In genomic region chr12:8781326-8781725, GRCh38 we compare ENCODE assay signal across 13 cellular contexts. TPM values are rescaled to one million over a fixed set of nuclear protein-coding genes. Genes with fewer than 3 reads are reported as not detected.
"Had no signal": no experiment of that assay in that cellular context is flagged by ENCODE, and none has a peak within 500 bp of the region (broad histone marks: within the 10 kb centered on the region; RNA-seq: fewer than 3 reads in every experiment).

No MANE protein-coding gene starts in this region.

- H3K27me3 Mint-ChIP-seq: activated CD4-positive, alpha-beta T cell treated with anti-CD3 and anti-CD28 coated beads for 36 hours; central memory CD8-positive, alpha-beta T cell; natural killer cell treated with Interleukin-12 subunit alpha and Interleukin-12 subunit beta and Interleukin-15 and Interleukin-18, amount 100 ng/mL, for 72 hours; stimulated activated naive CD8-positive, alpha-beta T cell treated with anti-CD3 and anti-CD28 coated beads, Interleukin-15, Interleukin-2, amounts not matched to agents 100 ng/mL and 50 ng/mL, for 24 hours had no signal

- H3K4me3 Mint-ChIP-seq: activated CD4-positive, alpha-beta T cell treated with anti-CD3 and anti-CD28 coated beads for 36 hours; activated CD8-positive, alpha-beta T cell treated with anti-CD3 and anti-CD28 coated beads, Interleukin-2, amount 10 ng/mL, durations not matched to agents 7 days and 5 days; activated naive CD4-positive, alpha-beta T cell treated with anti-CD3 and anti-CD28 coated beads for 36 hours; activated T-helper 1 cell treated with anti-CD3 and anti-CD28 coated beads, Interleukin-12 subunit alpha, Interleukin-12 subunit beta, Interleukin-2, Interleukin-4 antibody, amounts not matched to agents 30 ng/mL and 10 ng/mL and 1 ng/mL, durations not matched to agents 14 hours and 24 hours and 36 hours; central memory CD8-positive, alpha-beta T cell; natural killer cell treated with Interleukin-12 subunit alpha and Interleukin-12 subunit beta and Interleukin-15 and Interleukin-18, amount 100 ng/mL, for 72 hours; stimulated activated naive CD8-positive, alpha-beta T cell treated with anti-CD3 and anti-CD28 coated beads, Interleukin-15, Interleukin-2, amounts not matched to agents 100 ng/mL and 50 ng/mL, for 24 hours had no signal

- H3K9me3 Mint-ChIP-seq: activated naive CD4-positive, alpha-beta T cell treated with anti-CD3 and anti-CD28 coated beads for 36 hours; activated T-helper 1 cell treated with anti-CD3 and anti-CD28 coated beads, Interleukin-12 subunit alpha, Interleukin-12 subunit beta, Interleukin-2, Interleukin-4 antibody, amounts not matched to agents 30 ng/mL and 10 ng/mL and 1 ng/mL, durations not matched to agents 14 hours and 24 hours and 36 hours; central memory CD8-positive, alpha-beta T cell; natural killer cell treated with Interleukin-12 subunit alpha and Interleukin-12 subunit beta and Interleukin-15 and Interleukin-18, amount 100 ng/mL, for 72 hours; stimulated activated naive CD8-positive, alpha-beta T cell treated with anti-CD3 and anti-CD28 coated beads, Interleukin-15, Interleukin-2, amounts not matched to agents 100 ng/mL and 50 ng/mL, for 24 hours had no signal

- H3K27ac Mint-ChIP-seq: activated CD4-positive, alpha-beta T cell treated with anti-CD3 and anti-CD28 coated beads for 36 hours; activated CD8-positive, alpha-beta T cell treated with anti-CD3 and anti-CD28 coated beads, Interleukin-2, amount 10 ng/mL, durations not matched to agents 7 days and 5 days; activated naive CD4-positive, alpha-beta T cell treated with anti-CD3 and anti-CD28 coated beads for 36 hours; activated T-helper 1 cell treated with anti-CD3 and anti-CD28 coated beads, Interleukin-12 subunit alpha, Interleukin-12 subunit beta, Interleukin-2, Interleukin-4 antibody, amounts not matched to agents 30 ng/mL and 10 ng/mL and 1 ng/mL, durations not matched to agents 14 hours and 24 hours and 36 hours; natural killer cell treated with Interleukin-12 subunit alpha and Interleukin-12 subunit beta and Interleukin-15 and Interleukin-18, amount 100 ng/mL, for 72 hours; stimulated activated naive CD8-positive, alpha-beta T cell treated with anti-CD3 and anti-CD28 coated beads, Interleukin-15, Interleukin-2, amounts not matched to agents 100 ng/mL and 50 ng/mL, for 24 hours had no signal

- H3K36me3 Mint-ChIP-seq: natural killer cell treated with Interleukin-12 subunit alpha and Interleukin-12 subunit beta and Interleukin-15 and Interleukin-18, amount 100 ng/mL, for 72 hours had no signal

- H3K4me1 Mint-ChIP-seq: activated CD4-positive, alpha-beta T cell treated with anti-CD3 and anti-CD28 coated beads for 36 hours; central memory CD8-positive, alpha-beta T cell had no signal

- DNase-seq: activated CD4-positive, alpha-beta T cell treated with anti-CD3 and anti-CD28 coated beads for 36 hours; activated CD8-positive, alpha-beta T cell treated with anti-CD3 and anti-CD28 coated beads, Interleukin-2, amount 10 ng/mL, durations not matched to agents 7 days and 5 days; activated naive CD4-positive, alpha-beta T cell treated with anti-CD3 and anti-CD28 coated beads for 36 hours; dermis blood vessel endothelial cell; mucosa of descending colon; stimulated activated CD4-positive, alpha-beta T cell treated with anti-CD3 and anti-CD28 coated beads, Interleukin-4, amount 100 ng/mL, for 24 hours; SW 1271 had no signal

RNA-seq across cellular contexts. Expression of gene A2ML1, which starts 41.1 kb away (rescaled TPM):
- total RNA-seq: activated CD4-positive, alpha-beta T cell treated with anti-CD3 and anti-CD28 coated beads for 36 hours; activated CD8-positive, alpha-beta T cell treated with anti-CD3 and anti-CD28 coated beads, Interleukin-2, amount 10 ng/mL, durations not matched to agents 7 days and 5 days; activated naive CD4-positive, alpha-beta T cell treated with anti-CD3 and anti-CD28 coated beads for 36 hours; activated T-helper 1 cell treated with anti-CD3 and anti-CD28 coated beads, Interleukin-12 subunit alpha, Interleukin-12 subunit beta, Interleukin-2, Interleukin-4 antibody, amounts not matched to agents 30 ng/mL and 10 ng/mL and 1 ng/mL, durations not matched to agents 14 hours and 24 hours and 36 hours; dermis blood vessel endothelial cell; lung microvascular endothelial cell; natural killer cell treated with Interleukin-12 subunit alpha and Interleukin-12 subunit beta and Interleukin-15 and Interleukin-18, amount 100 ng/mL, for 72 hours; omental fat pad had no signal
